19 cellular contexts compared by ENCODE assay signal in the genomic region with DNA sequence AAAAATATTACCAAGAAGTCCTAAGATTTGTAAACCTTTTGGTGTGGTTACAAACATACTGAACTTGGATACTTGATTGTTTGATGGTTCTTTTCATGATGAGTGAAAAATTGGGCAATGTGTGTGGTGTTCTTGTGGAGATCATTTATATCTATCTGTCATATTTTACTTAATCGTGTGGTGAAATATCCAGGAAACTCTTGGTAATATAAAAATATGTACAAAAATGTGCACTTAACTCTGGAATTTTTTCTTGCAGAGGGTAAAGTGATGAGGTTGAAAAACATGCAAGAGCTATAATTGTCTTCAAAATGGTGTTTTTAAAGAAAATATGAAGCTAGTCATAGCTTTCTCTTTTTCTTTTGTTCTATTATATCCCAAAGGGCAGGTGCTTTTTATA. TPM values are rescaled to one million over a fixed set of nuclear protein-coding genes. Genes with fewer than 3 reads are reported as not detected.
DNase-seq lines count a peak whose midpoint lies in the region; ATAC-seq and TF ChIP-seq lines count a peak whose summit lies in the region.
"Had no signal": no experiment of that assay in that cellular context is flagged by ENCODE, and none has a peak within 500 bp of the region (broad histone marks: within the 10 kb centered on the region; RNA-seq: fewer than 3 reads in every experiment).

No MANE protein-coding gene starts in this region.

- H3K27me3 ChIP-seq in A673 (replicated peaks; ENCODE audit: insufficient read depth, low read depth, low read length, poor library complexity) (no peaks in the 10 kb centered on the region), HUES64 (ENCODE audit: insufficient read depth, low read length) (peaks cover 18% of the 10 kb centered on the region), mammary epithelial cell (ENCODE audit: insufficient read depth, low read length) (no peaks in the 10 kb centered on the region), left lung (no peaks in the 10 kb centered on the region), foreskin keratinocyte (no peaks in the 10 kb centered on the region)
- H3K27me3 ChIP-seq: sigmoid colon had no signal

- peak overlapping the region in 2 of 3 experiments; percentile 62 to 68 for H3K4me3 Mint-ChIP-seq in nephron
- no peak overlapping the region for H3K4me3 Mint-ChIP-seq in activated CD4-positive, alpha-beta memory T cell treated with anti-CD3 and anti-CD28 coated beads for 36 hours

- POLR2A ChIA-PET in A673 (lab: Charles Lee; ENCODE audit: low non-redundant PET), result no interaction called here
- POLR2A ChIA-PET in activated CD4-positive, alpha-beta memory T cell treated with anti-CD3 and anti-CD28 coated beads for 36 hours (lab: Charles Lee), result interaction anchor here (1.2 kb wide), 1 partner anchor 13 kb away, joined by 3 read pairs; no protein-coding TSS in a partner anchor

- H3K9me3 ChIP-seq in A673 (ENCODE audit: low read depth, low read length, poor library complexity, severe bottlenecking), result no peaks in the 10 kb centered on the region
- no peaks in the 10 kb centered on the region for H3K9me3 ChIP-seq in HUES64 (ENCODE audit: insufficient read depth, low read depth, low read length)
- H3K9me3 ChIP-seq in mammary epithelial cell (replicated peaks; ENCODE audit: insufficient read depth, low read length), result no peaks in the 10 kb centered on the region
- H3K9me3 ChIP-seq in left lung, result no peaks in the 10 kb centered on the region
- H3K9me3 ChIP-seq: sigmoid colon had no signal

- no peaks in the 10 kb centered on the region for H3K27me3 Mint-ChIP-seq in nephron (ENCODE audit: low read depth)
- H3K27me3 Mint-ChIP-seq in activated CD4-positive, alpha-beta memory T cell treated with anti-CD3 and anti-CD28 coated beads for 36 hours, result no peaks in the 10 kb centered on the region
- H3K27me3 Mint-ChIP-seq: T-helper 17 cell had no signal

- peaks cover 51% of the 10 kb centered on the region for H3K4me1 Mint-ChIP-seq in nephron
- peaks cover 26% of the 10 kb centered on the region for H3K4me1 Mint-ChIP-seq in activated CD4-positive, alpha-beta memory T cell treated with anti-CD3 and anti-CD28 coated beads for 36 hours (ENCODE audit: low read depth)

- H3K27ac ChIP-seq in A673 (ENCODE audit: low read depth, low read length, poor library complexity, severe bottlenecking) (no peak overlapping the region), HUES64 (ENCODE audit: low read depth, low read length) (no peak overlapping the region), mammary epithelial cell (ENCODE audit: insufficient read depth, low read depth, low read length) (no peak overlapping the region), left lung (no peak overlapping the region), foreskin keratinocyte (no peak overlapping the region)

- no peak for TF ChIP-seq CTCF in A673 (conservative IDR thresholded peaks at IDR 0.05; ENCODE audit: low read depth, low read length)
- no peak for TF ChIP-seq CTCF in mammary epithelial cell (conservative IDR thresholded peaks at IDR 0.05 in 1 of 2, IDR thresholded peaks at IDR 0.05 in 1 of 2; ENCODE audit: extremely low read depth in 1 of 2, insufficient read depth in 1 of 2, low read depth in 1 of 2, low read length in 2 of 2)
- TF ChIP-seq CTCF in nephron (IDR thresholded peaks at IDR 0.05; ENCODE audit: unreplicated experiment in 3 of 3), result no peak
- no peak for TF ChIP-seq CTCF in left lung (IDR thresholded peaks at IDR 0.05)
- TF ChIP-seq CTCF in foreskin keratinocyte (conservative IDR thresholded peaks at IDR 0.05), result no peak

- no peaks in the 10 kb centered on the region for H3K36me3 ChIP-seq in A673 (ENCODE audit: insufficient read depth, low read length, poor library complexity, severe bottlenecking)
- H3K36me3 ChIP-seq in HUES64 (ENCODE audit: insufficient read depth, low read length), result no peaks in the 10 kb centered on the region
- no peaks in the 10 kb centered on the region for H3K36me3 ChIP-seq in mammary epithelial cell (ENCODE audit: insufficient read depth, low read length)
- peaks cover 0 to 5% of the 10 kb centered on the region in 2 donors for H3K36me3 ChIP-seq in left lung

- intact Hi-C loops in A673 (cut with micrococcal nuclease; ENCODE audit: unreplicated experiment), result no loop called here
- intact Hi-C loops in mammary epithelial cell (cut with micrococcal nuclease), result no loop called here
- intact Hi-C loops in left lung (cut with DNase I), result no loop called here
- intact Hi-C loops in activated CD4-positive, alpha-beta memory T cell treated with anti-CD3 and anti-CD28 coated beads for 36 hours (cut with micrococcal nuclease), result loop anchor here (2.0 to 10.0 kb wide), 2 partner anchors 49 to 1529 kb away; partner anchors contain the start of gene FIP1L1

- CTCF ChIA-PET in A673 (lab: Charles Lee) (no interaction called here), mammary epithelial cell (lab: Charles Lee; ENCODE audit: low non-redundant PET) (no interaction called here)
- CTCF ChIA-PET in activated CD4-positive, alpha-beta memory T cell treated with anti-CD3 and anti-CD28 coated beads for 36 hours (lab: Charles Lee), result no interaction called here

- in situ Hi-C loops in mammary epithelial cell (cut with MboI; ENCODE audit: low sequenced_read_pairs in 2 of 2), result no loop called here

- peak overlapping the region; percentile 96 for H3K4me2 ChIP-seq in mammary epithelial cell (ENCODE audit: insufficient read depth, low read depth, low read length)

- H2AFZ ChIP-seq in mammary epithelial cell (ENCODE audit: low read depth, low read length), result no peak overlapping the region

- ATAC-seq in left lung (no peak), HG03378 (IDR thresholded peaks at IDR 0.05; ENCODE audit: unreplicated experiment) (no peak), foreskin keratinocyte (no peak)
- ATAC-seq: activated CD4-positive, CD25-positive, alpha-beta regulatory T cell treated with anti-CD3 and anti-CD28 coated beads, Interleukin-2, amount 50 U/mL, for 24 hours; naive thymus-derived CD4-positive, alpha-beta T cell; T-helper 17 cell had no signal

- DNase-seq in A673 (ENCODE audit: low spot score) (no peak), mammary epithelial cell (no peak), left lung (no peak), foreskin keratinocyte (no peak)
- no peak for DNase-seq in activated CD4-positive, alpha-beta memory T cell treated with anti-CD3 and anti-CD28 coated beads for 36 hours
- DNase-seq: activated effector memory CD4-positive, alpha-beta T cell treated with anti-CD3 and anti-CD28 coated beads, Interleukin-2, amount 50 U/mL, for 16 hours; GDM1; naive thymus-derived CD4-positive, alpha-beta T cell; NCI-H1105 treated with DMSO at 0.1 percent for 48 hours; NCI-H2171; NCI-H82; sigmoid colon; stimulated activated CD4-positive, alpha-beta T cell treated with anti-CD3 and anti-CD28 coated beads, Interleukin-4, amount 100 ng/mL, for 4 hours; T-helper 17 cell had no signal

- H3K4me3 ChIP-seq in A673 (ENCODE audit: low read depth, low read length, poor library complexity, severe bottlenecking), result no peak overlapping the region
- peak overlapping the region; percentile 75; the same call in 1 of the 2 replicates for H3K4me3 ChIP-seq in HUES64 (ENCODE audit: low read length)
- H3K4me3 ChIP-seq in mammary epithelial cell (replicated peaks in 1 of 3; ENCODE audit: insufficient read depth in 1 of 3, low read depth in 2 of 3, low read length in 3 of 3), result no peak overlapping the region
- H3K4me3 ChIP-seq in left lung, result no peak overlapping the region

- H3K36me3 Mint-ChIP-seq in nephron (ENCODE audit: low read depth), result no peaks in the 10 kb centered on the region
- H3K36me3 Mint-ChIP-seq in activated CD4-positive, alpha-beta memory T cell treated with anti-CD3 and anti-CD28 coated beads for 36 hours, result peaks cover 11% of the 10 kb centered on the region

- no peak overlapping the region for H3K9ac ChIP-seq in HUES64 (ENCODE audit: low read depth, low read length)
- no peak overlapping the region for H3K9ac ChIP-seq in mammary epithelial cell (ENCODE audit: insufficient read depth, low read length)

- WGBS in HUES64, result no CpG with 5 or more reads among the region's 1 CpG
- WGBS in mammary epithelial cell (ENCODE audit: low coverage, missing lambda C conversion rate), result 100% methylated on average over 1 of the region's 1 CpG

- H3K9me3 Mint-ChIP-seq in nephron, result no peaks in the 10 kb centered on the region
- H3K9me3 Mint-ChIP-seq in activated CD4-positive, alpha-beta memory T cell treated with anti-CD3 and anti-CD28 coated beads for 36 hours, result no peaks in the 10 kb centered on the region
- H3K9me3 Mint-ChIP-seq: dendritic cell treated with granulocyte-macrophage colony-stimulating factor and Interleukin-4, amounts not matched to agents 40 ng/mL and 50 ng/mL, for 4 days had no signal

- peak overlapping the region in 2 of 3 experiments; percentile 54 to 96 for H3K27ac Mint-ChIP-seq in nephron
- H3K27ac Mint-ChIP-seq in activated CD4-positive, alpha-beta memory T cell treated with anti-CD3 and anti-CD28 coated beads for 36 hours, result no peak overlapping the region

- no peaks in the 10 kb centered on the region for H4K20me1 ChIP-seq in mammary epithelial cell (ENCODE audit: insufficient read depth, low read length)

- H3K4me1 ChIP-seq in A673 (ENCODE audit: insufficient read depth, low read length, poor library complexity, severe bottlenecking) (no peaks in the 10 kb centered on the region), HUES64 (ENCODE audit: insufficient read depth, low read length) (peaks cover 29% of the 10 kb centered on the region), mammary epithelial cell (ENCODE audit: insufficient read depth, low read length) (peaks cover 4% of the 10 kb centered on the region), left lung (peaks cover 3 to 15% of the 10 kb centered on the region in 2 donors), foreskin keratinocyte (no peaks in the 10 kb centered on the region)

- BruUV-seq in A673 (replicated peaks; lab: Mats Ljungman, UMichigan) (TSS peak; percentile 25), mammary epithelial cell (replicated peaks; lab: Mats Ljungman, UMichigan) (no TSS peak)

- dilution Hi-C loops in mammary epithelial cell (cut with HindIII; ENCODE audit: low sequenced_read_pairs), result no loop called here

- H3K79me2 ChIP-seq in mammary epithelial cell (ENCODE audit: insufficient read depth, low read length), result peaks cover 70% of the 10 kb centered on the region

RNA-seq across cellular contexts. Expression of gene DCUN1D4, which starts 2.8 kb away (rescaled TPM):
- total RNA-seq in A673 (2021) (21.5 and 31.7 TPM in 2 replicates), mammary epithelial cell (10 to 100 TPM; 43.5 to 66.5 TPM), left lung (10 to 100 TPM; 31.6 to 39.5 TPM), foreskin keratinocyte (28.3 and 29.2 TPM in 2 replicates)
- polyA plus RNA-seq in HUES64 (2013, experiment 1 of 2), result 26.5 TPM
- polyA plus RNA-seq in HUES64 (2013, experiment 2 of 2), result 25.7 TPM
- polyA plus RNA-seq in mammary epithelial cell (40.7 TPM), foreskin keratinocyte (7.7 and 9.3 TPM in 2 replicates)
- 173 TPM for polyA minus RNA-seq in mammary epithelial cell
- total RNA-seq in activated CD4-positive, alpha-beta memory T cell treated with anti-CD3 and anti-CD28 coated beads for 36 hours, result 10 to 100 TPM; 23.5 to 25.1 TPM
